Comparison of ENCODE assay signal across 8 cellular contexts in the genomic region with DNA sequence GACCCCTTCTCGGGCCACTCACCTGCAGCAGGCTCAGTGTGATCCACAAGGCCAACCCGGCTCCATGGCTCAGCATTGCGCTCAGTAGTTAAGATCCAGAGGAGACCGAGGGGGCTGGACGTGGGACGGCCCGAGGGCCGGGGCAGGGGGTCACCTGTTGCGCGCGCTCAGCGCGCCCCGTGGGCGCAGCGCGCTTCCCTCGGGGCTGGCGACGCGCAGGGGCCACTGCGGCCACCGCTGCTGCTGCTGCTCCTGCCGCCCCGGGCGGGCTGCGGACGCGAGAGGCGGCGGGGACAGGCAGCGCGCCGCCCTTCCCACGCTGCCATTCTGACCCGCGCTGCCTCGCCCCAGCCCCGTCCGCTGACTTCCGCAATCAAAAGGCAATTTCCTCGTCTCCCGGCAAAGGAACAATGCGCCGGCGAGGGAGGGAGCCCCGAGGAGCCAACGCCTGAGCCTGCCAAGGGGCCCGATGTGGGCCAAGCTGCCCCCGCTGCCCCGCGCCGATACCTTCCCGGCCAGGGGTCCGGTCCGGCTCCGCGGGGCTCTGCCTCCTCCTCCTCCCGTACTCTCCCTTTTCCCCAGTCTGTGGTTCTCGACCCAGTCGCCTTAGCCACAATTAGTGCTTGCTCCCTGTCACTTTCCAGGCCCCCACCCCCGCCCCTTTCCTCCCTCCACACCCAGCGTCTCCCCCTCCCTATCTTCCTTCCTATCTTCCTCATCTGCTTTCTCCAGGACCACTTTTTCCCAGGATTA. TPM values are rescaled to one million over a fixed set of nuclear protein-coding genes. Genes with fewer than 3 reads are reported as not detected.
DNase-seq lines count a peak whose midpoint lies in the region; ATAC-seq and TF ChIP-seq lines count a peak whose summit lies in the region.

No MANE protein-coding gene starts in this region.

- H3K79me2 ChIP-seq in parathyroid adenoma = no peaks in the 10 kb centered on the region

- TF ChIP-seq CTCF in heart left ventricle (IDR thresholded peaks at IDR 0.05) (no peak), parathyroid adenoma (IDR thresholded peaks at IDR 0.05) (no peak)

- H3K27ac Mint-ChIP-seq in activated T-helper 2 cell treated with anti-CD3 and anti-CD28 coated beads, Interferon-gamma antibody, Interleukin-2, Interleukin-4, amounts not matched to agents 10 μg/mL and 5 μg/mL and 100 μg/mL, durations not matched to agents 14 hours and 24 hours and 36 hours = no peak overlapping the region

- no peaks in the 10 kb centered on the region for H3K9me3 Mint-ChIP-seq in activated T-helper 2 cell treated with anti-CD3 and anti-CD28 coated beads, Interferon-gamma antibody, Interleukin-2, Interleukin-4, amounts not matched to agents 10 μg/mL and 5 μg/mL and 100 μg/mL, durations not matched to agents 14 hours and 24 hours and 36 hours

- H3K4me2 ChIP-seq in BLaER1 treated with 17β-estradiol and CSF1 and Interleukin-3, amounts not matched to agents 10 nM and 100 nM = peak overlapping the region; percentile 90 to 99 (median 98)
- H3K4me2 ChIP-seq in parathyroid adenoma (ENCODE audit: low read length) = peak overlapping the region; percentile 54

- H2AFZ ChIP-seq in parathyroid adenoma = peak overlapping the region; percentile 47

- no peaks in the 10 kb centered on the region for H4K20me1 ChIP-seq in BLaER1 treated with 17β-estradiol and CSF1 and Interleukin-3, amounts not matched to agents 10 nM and 100 nM

- H3K36me3 ChIP-seq in BLaER1 treated with 17β-estradiol and CSF1 and Interleukin-3, amounts not matched to agents 10 nM and 100 nM = no peaks in the 10 kb centered on the region
- H3K36me3 ChIP-seq in heart left ventricle (peaks cover 0 to 3% (median 0%) of the 10 kb centered on the region in 9 donors), parathyroid adenoma (ENCODE audit: control insufficient read depth, insufficient read depth, low read length) (no peaks in the 10 kb centered on the region)

- intact Hi-C loops in activated T-helper 2 cell treated with anti-CD3 and anti-CD28 coated beads, Interferon-gamma antibody, Interleukin-2, Interleukin-4, amounts not matched to agents 10 μg/mL and 5 μg/mL and 100 μg/mL, durations not matched to agents 14 hours and 24 hours and 36 hours (cut with micrococcal nuclease) = no loop called here
- intact Hi-C loops in heart left ventricle (cut with DNase I) = loop anchor here in 6 of 10 donors (5.0 to 10.0 kb wide), 2 partner anchors 37 to 55 kb away; no protein-coding TSS in a partner anchor

- H3K27me3 ChIP-seq in BLaER1 treated with 17β-estradiol and CSF1 and Interleukin-3, amounts not matched to agents 10 nM and 100 nM = peaks cover 21 to 31% (median 24%) of the 10 kb centered on the region in 11 experiments
- H3K27me3 ChIP-seq in heart left ventricle (peaks cover 0 to 21% (median 0%) of the 10 kb centered on the region in 9 donors), parathyroid adenoma (ENCODE audit: control insufficient read depth, insufficient read depth, low read length) (no peaks in the 10 kb centered on the region)

- peak overlapping the region in 9 of 11 experiments; percentile 23 to 68 (median 42); a peak in 9 of 22 replicates for H3K27ac ChIP-seq in BLaER1 treated with 17β-estradiol and CSF1 and Interleukin-3, amounts not matched to agents 10 nM and 100 nM
- peak overlapping the region; percentile 68 to 90 (median 78) for H3K27ac ChIP-seq in heart left ventricle
- peak overlapping the region; percentile 17 for H3K27ac ChIP-seq in parathyroid adenoma

- 1 to 5% (median 2%) methylated on average over 17 to 63 of the region's 63 CpGs for WGBS in heart left ventricle, 4 donors

- H3K27me3 Mint-ChIP-seq in activated T-helper 2 cell treated with anti-CD3 and anti-CD28 coated beads, Interferon-gamma antibody, Interleukin-2, Interleukin-4, amounts not matched to agents 10 μg/mL and 5 μg/mL and 100 μg/mL, durations not matched to agents 14 hours and 24 hours and 36 hours (ENCODE audit: low read depth) = peaks cover 37% of the 10 kb centered on the region

- H3K9me3 ChIP-seq in BLaER1 treated with 17β-estradiol and CSF1 and Interleukin-3, amounts not matched to agents 10 nM and 100 nM (replicated peaks in 1 of 11) = no peaks in the 10 kb centered on the region
- no peaks in the 10 kb centered on the region for H3K9me3 ChIP-seq in heart left ventricle
- no peaks in the 10 kb centered on the region for H3K9me3 ChIP-seq in parathyroid adenoma (ENCODE audit: control insufficient read depth, low read length)

- peak overlapping the region; percentile 65 for H3K4me3 Mint-ChIP-seq in activated T-helper 2 cell treated with anti-CD3 and anti-CD28 coated beads, Interferon-gamma antibody, Interleukin-2, Interleukin-4, amounts not matched to agents 10 μg/mL and 5 μg/mL and 100 μg/mL, durations not matched to agents 14 hours and 24 hours and 36 hours (ENCODE audit: low read depth)

- ATAC-seq in HG03354 (IDR thresholded peaks at IDR 0.05; ENCODE audit: poor library complexity, severe bottlenecking, unreplicated experiment) (peak; percentile 51), heart left ventricle (peak; percentile 73 to 91 (median 89)), GM18867 (IDR thresholded peaks at IDR 0.05; ENCODE audit: unreplicated experiment) (no peak)

- H3K4me1 Mint-ChIP-seq in activated T-helper 2 cell treated with anti-CD3 and anti-CD28 coated beads, Interferon-gamma antibody, Interleukin-2, Interleukin-4, amounts not matched to agents 10 μg/mL and 5 μg/mL and 100 μg/mL, durations not matched to agents 14 hours and 24 hours and 36 hours (ENCODE audit: low read depth) = peaks cover 1% of the 10 kb centered on the region

- peak overlapping the region; percentile 54 to 77 (median 67) for H3K4me3 ChIP-seq in BLaER1 treated with 17β-estradiol and CSF1 and Interleukin-3, amounts not matched to agents 10 nM and 100 nM
- H3K4me3 ChIP-seq in heart left ventricle = peak overlapping the region; percentile 24 to 73 (median 60)
- peak overlapping the region; percentile 51 for H3K4me3 ChIP-seq in parathyroid adenoma (ENCODE audit: low read depth, low read length)

- H3K36me3 Mint-ChIP-seq in activated T-helper 2 cell treated with anti-CD3 and anti-CD28 coated beads, Interferon-gamma antibody, Interleukin-2, Interleukin-4, amounts not matched to agents 10 μg/mL and 5 μg/mL and 100 μg/mL, durations not matched to agents 14 hours and 24 hours and 36 hours (ENCODE audit: low read depth) = no peaks in the 10 kb centered on the region

- TF ChIP-seq POLR2A in heart left ventricle (IDR thresholded peaks at IDR 0.05) = peak in 1 of 2 donors; percentile 59

- H3K4me1 ChIP-seq in BLaER1 treated with 17β-estradiol and CSF1 and Interleukin-3, amounts not matched to agents 10 nM and 100 nM = peaks cover 0 to 11% (median 8%) of the 10 kb centered on the region in 10 experiments; a peak in 15 of 20 replicates
- H3K4me1 ChIP-seq in heart left ventricle (peaks cover 0 to 41% (median 13%) of the 10 kb centered on the region in 12 donors), parathyroid adenoma (no peaks in the 10 kb centered on the region)

- H3K9ac ChIP-seq in BLaER1 treated with 17β-estradiol and CSF1 and Interleukin-3, amounts not matched to agents 10 nM and 100 nM = peak overlapping the region; percentile 57 to 77 (median 72)
- no peak overlapping the region for H3K9ac ChIP-seq in parathyroid adenoma

- DNase-seq in activated T-helper 2 cell treated with anti-CD3 and anti-CD28 coated beads, Interferon-gamma antibody, Interleukin-2, Interleukin-4, amounts not matched to agents 10 μg/mL and 5 μg/mL and 100 μg/mL, durations not matched to agents 14 hours and 24 hours and 36 hours (ENCODE audit: low spot score) = no peak
- peak; percentile 70 to 78 (median 77) for DNase-seq in heart left ventricle
- no peak for DNase-seq in SK-N-DZ (ENCODE audit: low spot score)
- no peak for DNase-seq in NCI-H2107 treated with DMSO at 0.1 percent for 48 hours (lab: John Stamatoyannopoulos, UW; ENCODE audit: unreplicated experiment)

RNA-seq across cellular contexts. Expression of gene PTPRB, which starts 27.3 kb away (rescaled TPM):
- not detected in 2 replicates for total RNA-seq in activated T-helper 2 cell treated with anti-CD3 and anti-CD28 coated beads, Interferon-gamma antibody, Interleukin-2, Interleukin-4, amounts not matched to agents 10 μg/mL and 5 μg/mL and 100 μg/mL, durations not matched to agents 14 hours and 24 hours and 36 hours
- 10 to 100 TPM; 27.3 to 41.5 (median 34.7) TPM for total RNA-seq in heart left ventricle
- 10 to 100 TPM; 17.0 to 19.3 TPM for polyA plus RNA-seq in heart left ventricle
- not detected in 2 replicates for polyA plus RNA-seq in SK-N-DZ (2014; cell fraction: cytosol; rRNA removed)
- 0.06 TPM in 1 of 2 replicates, not detected in the other for polyA plus RNA-seq in SK-N-DZ (2014; cell fraction: nucleus; rRNA removed)

Comparison
In these comparisons a context has a peak if more than half of its experiments do, and no peak if none do; other contexts are left out.
1. H3K27ac ChIP-seq: peak in every context shown above with its lines; median percentile 78 in heart left ventricle; 42 in BLaER1 treated with 17β-estradiol and CSF1 and Interleukin-3, amounts not matched to agents 10 nM and 100 nM; 17 in parathyroid adenoma.
2. DNase-seq: peak in heart left ventricle (5 of 5); none in activated T-helper 2 cell treated with anti-CD3 and anti-CD28 coated beads, Interferon-gamma antibody, Interleukin-2, Interleukin-4, amounts not matched to agents 10 μg/mL and 5 μg/mL and 100 μg/mL, durations not matched to agents 14 hours and 24 hours and 36 hours (single experiment), SK-N-DZ (single experiment) and NCI-H2107 treated with DMSO at 0.1 percent for 48 hours (single experiment).
3. RNA of gene PTPRB, which starts 27.3 kb away (total RNA-seq): 27.3 to 41.5 TPM in heart left ventricle; not detected in activated T-helper 2 cell treated with anti-CD3 and anti-CD28 coated beads, Interferon-gamma antibody, Interleukin-2, Interleukin-4, amounts not matched to agents 10 μg/mL and 5 μg/mL and 100 μg/mL, durations not matched to agents 14 hours and 24 hours and 36 hours; every median in the first group is over 10 times any median in the second.
4. Peak in every context shown above with its lines, with median percentiles within 50 percentile points of each other: H3K4me3 ChIP-seq.